ENCODE assay signal across 1 cellular context in the genomic region with DNA sequence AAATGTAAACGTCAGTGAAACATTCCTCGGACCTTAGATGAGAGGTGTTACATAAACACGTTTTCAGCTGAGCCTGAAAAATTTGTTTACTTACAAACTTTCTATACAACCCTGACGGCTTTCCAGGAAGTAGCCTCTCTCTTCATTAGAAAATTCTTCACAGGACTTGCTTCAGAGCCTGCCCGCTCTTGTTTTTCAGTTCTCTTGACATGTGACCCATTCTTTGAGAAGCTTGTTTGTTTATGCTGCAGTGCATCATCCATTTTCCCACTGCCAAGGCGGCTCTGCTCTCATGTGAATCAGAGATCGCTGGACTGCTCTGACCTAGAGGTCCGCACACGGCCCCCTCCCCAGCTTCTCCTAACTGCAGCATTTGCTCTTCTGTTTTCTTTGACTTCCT.
A peak's percentile ranks its signal among the peaks of the same experiment; 100 is the strongest.
TF ChIP-seq lines count a peak whose summit lies in the region.

No MANE protein-coding gene starts in this region.

TF ChIP-seq in IMR-90, 13 proteins besides CTCF, POLR2A, EP300 and RAD21 (continued from another document):
- peak; percentile 17; the same call in 1 of the 2 replicates for TF ChIP-seq FOS (IDR thresholded peaks at IDR 0.05; ENCODE audit: low read depth, low read length)
